Comparison of ENCODE assay signal across 23 cellular contexts in the genomic region with DNA sequence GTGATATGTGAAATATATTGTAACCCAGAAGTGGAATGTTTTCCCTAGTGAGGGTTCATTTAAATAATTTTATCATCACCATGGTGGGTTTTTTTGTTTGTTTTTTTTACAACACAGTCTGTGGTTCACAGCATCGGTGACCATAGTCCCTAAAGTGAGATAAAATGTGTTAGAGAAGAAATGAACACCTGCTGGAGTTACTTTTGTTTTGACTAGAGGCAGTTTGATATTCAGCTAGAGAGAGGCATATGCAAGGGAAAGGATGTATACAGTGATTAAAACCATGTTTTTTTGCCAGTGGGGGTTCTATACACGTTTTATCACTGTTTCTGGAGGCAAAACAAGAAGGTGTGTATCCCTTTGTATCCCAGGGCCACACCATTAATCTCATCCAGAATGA.
"Had no signal": no experiment of that assay in that cellular context is flagged by ENCODE, and none has a peak within 500 bp of the region (broad histone marks: within the 10 kb centered on the region; RNA-seq: fewer than 3 reads in every experiment).

No MANE protein-coding gene starts in this region.

- H3K27ac ChIP-seq: epithelial cell of prostate, gastroesophageal sphincter, heart left ventricle, hepatocyte, left lung, neural progenitor cell, parathyroid adenoma, right lobe of liver, transverse colon, upper lobe of right lung, uterus had no signal

- H3K4me1 ChIP-seq: gastroesophageal sphincter, heart left ventricle, left lung, neural progenitor cell, parathyroid adenoma, right lobe of liver, transverse colon, upper lobe of right lung, uterus had no signal

- DNase-seq: effector CD8-positive, alpha-beta T cell; endodermal cell; foreskin fibroblast; heart left ventricle; left cardiac atrium; left lung; mesenchymal stem cell; mucosa of descending colon; naive B cell; right lobe of liver; small intestine; stimulated activated CD4-positive, alpha-beta T cell treated with anti-CD3 and anti-CD28 coated beads, Interleukin-15, amount 100 ng/mL, for 24 hours; stimulated activated CD4-positive, alpha-beta T cell treated with anti-CD3 and anti-CD28 coated beads, Interleukin-2, amount 100 ng/mL, for 48 hours; stimulated activated naive B cell treated with anti-CD40 and anti-IgM and Interleukin-4, amounts not matched to agents 10 μg/mL and 1 μg/mL and 100 μg/mL, for 72 hours; transverse colon; upper lobe of right lung; uterus had no signal

- ATAC-seq: esophagus mucosa; gastroesophageal sphincter; heart left ventricle; left cardiac atrium; left lung; mucosa of descending colon; right lobe of liver; stimulated activated naive B cell treated with anti-CD40 and anti-IgM and Interleukin-4, amounts not matched to agents 10 μg/mL and 1 μg/mL and 100 μg/mL, for 72 hours; upper lobe of right lung had no signal

- H3K27me3 ChIP-seq: gastroesophageal sphincter, heart left ventricle, hepatocyte, left lung, neural progenitor cell, right lobe of liver, transverse colon, upper lobe of right lung, uterus had no signal
